ENCODE assay signal across 8 cellular contexts in genomic region chr11:22703040-22703439, GRCh38. TPM values are rescaled to one million over a fixed set of nuclear protein-coding genes. Genes with fewer than 3 reads are reported as not detected.
DNase-seq lines count a peak whose midpoint lies in the region; TF ChIP-seq lines count a peak whose summit lies in the region.

No MANE protein-coding gene starts in this region.

- H3K9me3 Mint-ChIP-seq in brain (peaks cover 0 to under 1% (median 0%) of the 10 kb centered on the region in 5 experiments), HFFc6 (peaks cover 9% of the 10 kb centered on the region)

- 31% methylated on average over 3 of the region's 3 CpGs for WGBS in mesenchymal stem cell

- H3K4me2 ChIP-seq in mesenchymal stem cell (ENCODE audit: low read length, poor library complexity, severe bottlenecking), result no peak overlapping the region

- no peak overlapping the region for H3K14ac ChIP-seq in mesenchymal stem cell (ENCODE audit: low read length in 2 of 2)

- H3K79me1 ChIP-seq in mesenchymal stem cell (replicated peaks; ENCODE audit: low read length, poor library complexity, severe bottlenecking), result no peaks in the 10 kb centered on the region

- H3K4ac ChIP-seq in mesenchymal stem cell (ENCODE audit: low read depth in 1 of 2, low read length in 2 of 2), result no peak overlapping the region

- no peak overlapping the region for H4K91ac ChIP-seq in mesenchymal stem cell (ENCODE audit: low read length)

- H3K4me1 ChIP-seq in mesenchymal stem cell (ENCODE audit: control insufficient read depth, insufficient read depth, low read depth, low read length), result no peaks in the 10 kb centered on the region

- H3K9ac ChIP-seq in mesenchymal stem cell (ENCODE audit: low read length), result no peak overlapping the region

- H3K36me3 ChIP-seq in mesenchymal stem cell (ENCODE audit: control insufficient read depth in 1 of 2, insufficient read depth in 2 of 2, low read depth in 1 of 2, low read length in 2 of 2), result no peaks in the 10 kb centered on the region

- H3K18ac ChIP-seq in mesenchymal stem cell (ENCODE audit: low read depth in 1 of 2, low read length in 2 of 2), result no peak overlapping the region

- H3K27me3 Mint-ChIP-seq in brain, result no peaks in the 10 kb centered on the region
- no peaks in the 10 kb centered on the region for H3K27me3 Mint-ChIP-seq in HFFc6 (ENCODE audit: insufficient read depth)

- H3K36me3 Mint-ChIP-seq in brain (no peaks in the 10 kb centered on the region), HFFc6 (ENCODE audit: low read depth) (no peaks in the 10 kb centered on the region)

- no peaks in the 10 kb centered on the region for H3K9me3 ChIP-seq in mesenchymal stem cell (ENCODE audit: control insufficient read depth, low read length)

- no peak overlapping the region for H2BK15ac ChIP-seq in mesenchymal stem cell (ENCODE audit: low read depth, poor library complexity, severe bottlenecking)

- peak overlapping the region; percentile 44 for H3K27ac ChIP-seq in mesenchymal stem cell (ENCODE audit: low read length, poor library complexity, severe bottlenecking)

- no peak overlapping the region for H2BK12ac ChIP-seq in mesenchymal stem cell (ENCODE audit: low read length in 2 of 2)

- no peak for TF ChIP-seq CTCF in brain (conservative IDR thresholded peaks at IDR 0.05)
- TF ChIP-seq CTCF in HFFc6 (IDR thresholded peaks at IDR 0.05), result no peak

- no peak overlapping the region for H4K8ac ChIP-seq in mesenchymal stem cell (ENCODE audit: low read length)

- no peak overlapping the region for H2BK120ac ChIP-seq in mesenchymal stem cell (ENCODE audit: low read depth, low read length)

- H3K4me3 ChIP-seq in mesenchymal stem cell (ENCODE audit: insufficient read depth in 1 of 2, low read depth in 1 of 2, low read length in 2 of 2), result no peak overlapping the region

- no peak overlapping the region for H2AK5ac ChIP-seq in mesenchymal stem cell (ENCODE audit: low read length, severe bottlenecking)

- peak in 2 of 3 donors; percentile 4 to 27 for DNase-seq in stimulated activated CD4-positive, alpha-beta T cell treated with anti-CD3 and anti-CD28 coated beads, Interleukin-12 subunit alpha, Interleukin-12 subunit beta, amount 100 ng/mL, for 48 hours (ENCODE audit: low read depth in 2 of 3, low spot score in 1 of 3)
- no peak for DNase-seq in stimulated activated CD4-positive, alpha-beta T cell treated with anti-CD3 and anti-CD28 coated beads, Interleukin-2, amount 100 ng/mL, for 48 hours
- DNase-seq in NCI-H2171 (lab: John Stamatoyannopoulos, UW) (peak; percentile 90), mesenchymal stem cell (peak; percentile 79), GM19240 (ENCODE audit: insufficient read length, low spot score) (no peak), HFFc6 (no peak), hippocampal formation (lab: John Stamatoyannopoulos, UW) (no peak)

- H2BK5ac ChIP-seq in mesenchymal stem cell (ENCODE audit: low read depth, low read length, poor library complexity, severe bottlenecking), result no peak overlapping the region

- no peaks in the 10 kb centered on the region for H3K27me3 ChIP-seq in mesenchymal stem cell (ENCODE audit: control insufficient read depth in 1 of 2, insufficient read depth in 1 of 2, low read length in 2 of 2)

- no peak overlapping the region for H2AFZ ChIP-seq in mesenchymal stem cell (ENCODE audit: low read depth, low read length)

- peak overlapping the region in 4 of 5 experiments; percentile 36 to 73 (median 44) for H3K4me3 Mint-ChIP-seq in brain
- H3K4me3 Mint-ChIP-seq in HFFc6, result no peak overlapping the region

- no peak overlapping the region for H3K23ac ChIP-seq in mesenchymal stem cell (ENCODE audit: low read length in 2 of 2)

- H3K4me1 Mint-ChIP-seq in brain, result peaks cover 22% of the 10 kb centered on the region
- H3K4me1 Mint-ChIP-seq in HFFc6 (ENCODE audit: low read depth), result no peaks in the 10 kb centered on the region

- H3K27ac Mint-ChIP-seq in brain (peak overlapping the region in 4 of 5 experiments; percentile 35 to 98 (median 90)), HFFc6 (no peak overlapping the region)

RNA-seq across cellular contexts. Expression of gene GAS2, which starts 36.6 kb away (rescaled TPM):
- 0.80 TPM for polyA plus RNA-seq in brain (ENCODE audit: insufficient read depth, low read depth, low replicate concordance)
- polyA plus RNA-seq in mesenchymal stem cell (2013, experiment 1 of 2), result 0.99 TPM
- polyA plus RNA-seq in mesenchymal stem cell (2013, experiment 2 of 2), result 0.67 TPM
- total RNA-seq in HFFc6 (2021; fragmentation: NEBNext Ultra II Directional; extraction: Animal tissue kit (Norgen Biotek cat#: 25700)), result under 1 TPM; 0.30 to 0.57 (median 0.43) TPM

Comparison
In these comparisons a context has a peak if more than half of its experiments do, and no peak if none do; other contexts are left out.
1. DNase-seq: peak in stimulated activated CD4-positive, alpha-beta T cell treated with anti-CD3 and anti-CD28 coated beads, Interleukin-12 subunit alpha, Interleukin-12 subunit beta, amount 100 ng/mL, for 48 hours (2 of 3), NCI-H2171 (single experiment) and mesenchymal stem cell (single experiment); none in stimulated activated CD4-positive, alpha-beta T cell treated with anti-CD3 and anti-CD28 coated beads, Interleukin-2, amount 100 ng/mL, for 48 hours (0 of 2), GM19240 (single experiment), HFFc6 (single experiment) and hippocampal formation (0 of 2).